ENCODE assay signal across 10 cellular contexts in the genomic region with DNA sequence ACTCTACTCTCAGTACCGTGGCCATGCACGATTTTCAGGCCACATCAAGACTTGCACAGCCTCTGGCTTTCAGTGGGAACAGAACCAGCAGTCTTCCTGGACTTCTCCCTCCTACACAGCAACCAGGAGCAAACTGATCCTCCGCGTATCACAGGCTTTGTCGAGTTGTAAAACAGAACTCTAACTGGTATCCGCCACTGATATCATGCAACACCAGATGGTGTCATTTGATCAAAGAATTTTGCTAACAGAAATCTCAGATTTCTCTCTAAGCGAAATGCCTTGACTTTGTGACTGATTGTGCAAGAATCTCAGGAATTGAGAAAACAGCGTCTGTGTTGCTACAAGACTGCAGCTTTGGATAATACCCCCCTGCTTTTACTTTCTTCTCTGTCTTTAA.
DNase-seq lines count a peak whose midpoint lies in the region; TF ChIP-seq lines count a peak whose summit lies in the region.
"Had no signal": no experiment of that assay in that cellular context is flagged by ENCODE, and none has a peak within 500 bp of the region (broad histone marks: within the 10 kb centered on the region; RNA-seq: fewer than 3 reads in every experiment).

No MANE protein-coding gene starts in this region.

- H3K27ac ChIP-seq in mesenchymal stem cell (ENCODE audit: low read length, poor library complexity, severe bottlenecking) (peak overlapping the region; percentile 97), urinary bladder (ENCODE audit: low read depth) (peak overlapping the region; percentile 42)

- H3K14ac ChIP-seq in mesenchymal stem cell (ENCODE audit: low read length in 2 of 2): peak overlapping the region in 1 of 2 experiments; percentile 93

- H4K8ac ChIP-seq in mesenchymal stem cell (ENCODE audit: low read length): peak overlapping the region; percentile 98

- peak overlapping the region; percentile 95 for H4K91ac ChIP-seq in mesenchymal stem cell (ENCODE audit: low read length)

- H3K36me3 ChIP-seq in mesenchymal stem cell (ENCODE audit: control insufficient read depth in 1 of 2, insufficient read depth in 2 of 2, low read depth in 1 of 2, low read length in 2 of 2) (no peaks in the 10 kb centered on the region), urinary bladder (ENCODE audit: insufficient read depth) (no peaks in the 10 kb centered on the region), BE2C (no peaks in the 10 kb centered on the region)

- H3K79me1 ChIP-seq in mesenchymal stem cell (replicated peaks; ENCODE audit: low read length, poor library complexity, severe bottlenecking): no peaks in the 10 kb centered on the region

- H3K4me3 Mint-ChIP-seq in chondrocyte (ENCODE audit: unreplicated experiment): peak overlapping the region; percentile 41
- H3K4me3 Mint-ChIP-seq: B cell had no signal

- WGBS in mesenchymal stem cell: 21% methylated on average over 8 of the region's 8 CpGs
- 16% methylated on average over 8 of the region's 8 CpGs for WGBS in urinary bladder

- H3K9me3 Mint-ChIP-seq in chondrocyte (ENCODE audit: low read depth): peaks cover 19% of the 10 kb centered on the region

- peak overlapping the region; percentile 57 for H2BK5ac ChIP-seq in mesenchymal stem cell (ENCODE audit: low read depth, low read length, poor library complexity, severe bottlenecking)

- peak overlapping the region; percentile 53 for H2AFZ ChIP-seq in mesenchymal stem cell (ENCODE audit: low read depth, low read length)

- H3K9ac ChIP-seq in mesenchymal stem cell (ENCODE audit: low read length): peak overlapping the region; percentile 91

- H3K36me3 Mint-ChIP-seq in chondrocyte (ENCODE audit: low read depth): peaks cover 7% of the 10 kb centered on the region

- H3K4me1 Mint-ChIP-seq in chondrocyte (ENCODE audit: low read depth): peaks cover 31% of the 10 kb centered on the region
- H3K4me1 Mint-ChIP-seq: B cell had no signal

- peak overlapping the region; percentile 47 for H3K4me2 ChIP-seq in mesenchymal stem cell (ENCODE audit: low read length, poor library complexity, severe bottlenecking)

- DNase-seq in NCI-H2171 treated with DMSO at 0.1 percent for 48 hours (lab: John Stamatoyannopoulos, UW): peak; percentile 12
- DNase-seq in NCI-H2171 (lab: John Stamatoyannopoulos, UW): no peak
- DNase-seq in chondrocyte (ENCODE audit: low spot score): no peak
- peak; percentile 92 for DNase-seq in mesenchymal stem cell
- DNase-seq in DMS153 treated with DMSO at 0.1 percent for 48 hours (lab: John Stamatoyannopoulos, UW; ENCODE audit: unreplicated experiment): no peak
- no peak for DNase-seq in NCI-H187 (lab: John Stamatoyannopoulos, UW)
- no peak for DNase-seq in BE2C
- DNase-seq: NCI-H187 treated with DMSO at 0.1 percent for 48 hours had no signal

- no peaks in the 10 kb centered on the region for H3K27me3 Mint-ChIP-seq in chondrocyte (ENCODE audit: low read depth)

- H3K18ac ChIP-seq in mesenchymal stem cell (ENCODE audit: low read depth in 1 of 2, low read length in 2 of 2): peak overlapping the region; percentile 95 to 98

- TF ChIP-seq CTCF in chondrocyte (IDR thresholded peaks at IDR 0.05) (peak; percentile 84), BE2C (IDR thresholded peaks at IDR 0.05; ENCODE audit: low read depth, low read length) (no peak)

- H3K9me3 ChIP-seq in mesenchymal stem cell (ENCODE audit: control insufficient read depth, low read length) (peaks cover 23% of the 10 kb centered on the region), BE2C (no peaks in the 10 kb centered on the region)

- peak overlapping the region; percentile 7 for H2BK15ac ChIP-seq in mesenchymal stem cell (ENCODE audit: low read depth, poor library complexity, severe bottlenecking)

- no peak overlapping the region for H3K23ac ChIP-seq in mesenchymal stem cell (ENCODE audit: low read length in 2 of 2)

- H3K27ac Mint-ChIP-seq in chondrocyte (ENCODE audit: unreplicated experiment): peak overlapping the region; percentile 83
- H3K27ac Mint-ChIP-seq: B cell had no signal

- H3K27me3 ChIP-seq in mesenchymal stem cell (ENCODE audit: control insufficient read depth in 1 of 2, insufficient read depth in 1 of 2, low read length in 2 of 2): no peaks in the 10 kb centered on the region
- no peaks in the 10 kb centered on the region for H3K27me3 ChIP-seq in BE2C

- peak overlapping the region; percentile 61 for H2BK120ac ChIP-seq in mesenchymal stem cell (ENCODE audit: low read depth, low read length)

- H3K4ac ChIP-seq in mesenchymal stem cell (ENCODE audit: low read depth in 1 of 2, low read length in 2 of 2): peak overlapping the region; percentile 99 to 100

- peaks cover 3% of the 10 kb centered on the region for H3K4me1 ChIP-seq in mesenchymal stem cell (ENCODE audit: control insufficient read depth, insufficient read depth, low read depth, low read length)
- no peaks in the 10 kb centered on the region for H3K4me1 ChIP-seq in urinary bladder (ENCODE audit: insufficient read depth)
- H3K4me1 ChIP-seq in BE2C: no peaks in the 10 kb centered on the region

- H2BK12ac ChIP-seq in mesenchymal stem cell (ENCODE audit: low read length in 2 of 2): peak overlapping the region; percentile 95 to 100

- peak overlapping the region; percentile 54 for H2AK5ac ChIP-seq in mesenchymal stem cell (ENCODE audit: low read length, severe bottlenecking)

- H3K4me3 ChIP-seq in mesenchymal stem cell (ENCODE audit: insufficient read depth in 1 of 2, low read depth in 1 of 2, low read length in 2 of 2) (peak overlapping the region in 1 of 2 experiments; percentile 65), urinary bladder (ENCODE audit: low read depth, low read length) (no peak overlapping the region), BE2C (ENCODE audit: low read depth, low read length) (no peak overlapping the region)

Comparison
In these comparisons a context has a peak if more than half of its experiments do, and no peak if none do; other contexts are left out.
1. DNase-seq: peak in NCI-H2171 treated with DMSO at 0.1 percent for 48 hours (single experiment) and mesenchymal stem cell (single experiment); none in NCI-H2171 (single experiment), chondrocyte (single experiment), DMS153 treated with DMSO at 0.1 percent for 48 hours (single experiment), NCI-H187 (0 of 2) and BE2C (single experiment).